16 cellular contexts compared by ENCODE assay signal in the genomic region with DNA sequence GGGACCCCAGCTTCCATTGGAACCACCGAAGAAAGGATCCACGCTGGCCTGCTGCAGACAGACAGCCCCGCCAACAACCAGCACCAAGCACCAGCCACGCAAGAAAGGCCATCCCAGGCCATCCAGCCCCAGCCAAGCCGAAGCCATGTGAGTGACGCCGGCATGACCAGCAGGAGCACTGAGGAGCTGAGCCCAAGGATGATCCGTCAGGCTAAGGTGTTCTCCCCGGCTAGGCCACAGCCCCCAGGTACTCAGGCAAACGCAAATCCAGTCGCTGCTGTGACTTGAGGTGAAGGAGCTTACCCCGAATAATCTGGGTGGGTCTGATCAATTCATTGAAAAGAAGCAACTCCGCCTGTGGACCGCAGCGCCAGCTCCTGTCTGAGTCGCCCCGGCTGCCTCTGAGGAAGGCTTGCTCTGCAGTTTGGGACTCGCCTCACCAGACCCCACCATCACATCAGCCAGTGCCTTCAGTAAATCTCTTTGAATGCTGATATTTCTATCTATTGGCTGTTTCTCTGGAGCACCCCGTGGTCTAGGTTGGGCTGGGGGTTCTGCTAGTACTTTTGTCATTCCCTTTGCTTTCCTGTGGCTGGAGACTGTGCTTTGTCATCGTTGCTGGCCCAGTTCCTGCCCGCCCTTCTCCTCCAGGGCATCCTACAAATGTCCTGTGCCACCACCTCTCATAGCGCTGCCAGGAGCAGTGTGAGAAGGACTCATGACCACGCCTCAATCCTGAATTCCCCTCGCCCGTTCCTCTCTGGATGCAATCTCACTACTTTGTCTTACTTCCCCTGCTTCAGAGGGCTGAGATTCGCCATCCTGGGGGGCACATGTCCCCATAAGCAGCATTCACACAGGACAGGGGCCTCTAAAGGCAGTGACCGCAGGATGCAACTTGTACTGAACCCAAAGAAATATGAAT. TPM values are rescaled to one million over a fixed set of nuclear protein-coding genes. Genes with fewer than 3 reads are reported as not detected.
A peak's percentile ranks its signal among the peaks of the same experiment; 100 is the strongest.
DNase-seq lines count a peak whose midpoint lies in the region; ATAC-seq and TF ChIP-seq lines count a peak whose summit lies in the region.
"Had no signal": no experiment of that assay in that cellular context is flagged by ENCODE, and none has a peak within 500 bp of the region (broad histone marks: within the 10 kb centered on the region; RNA-seq: fewer than 3 reads in every experiment).

No MANE protein-coding gene starts in this region.

- no peak overlapping the region for H3K4me2 ChIP-seq in GM23338
- peak overlapping the region; percentile 17 for H3K4me2 ChIP-seq in PC-3 (ENCODE audit: low read length)

- H3F3A ChIP-seq in GM23338 (replicated peaks; ENCODE audit: low read depth) (peaks cover 6% of the 10 kb centered on the region; the same call in 1 of the 2 replicates), PC-3 (ENCODE audit: low read length, unreplicated experiment) (no peaks in the 10 kb centered on the region)

- DNase-seq in GM23338 (ENCODE audit: low spot score) (no peak), PC-3 (peak; percentile 80), coronary artery (ENCODE audit: low spot score) (peak; percentile 47), spleen (peak; percentile 57), Right ventricle myocardium superior (no peak), NCI-H2196 (lab: John Stamatoyannopoulos, UW; ENCODE audit: unreplicated experiment) (no peak)
- DNase-seq: C1 segment of cervical spinal cord, COR-L47, DMS53, NCI-H1436 treated with DMSO at 0.1 percent for 48 hours, NCI-H510A, NCI-H82 had no signal

- H3K4me3 ChIP-seq in GM23338 (no peak overlapping the region), PC-3 (ENCODE audit: low read length) (no peak overlapping the region), coronary artery (no peak overlapping the region), spleen (no peak overlapping the region)
- H3K4me3 ChIP-seq: GM12878 had no signal

- H3K9me2 ChIP-seq in GM23338 (ENCODE audit: insufficient read depth) (no peaks in the 10 kb centered on the region), PC-3 (replicated peaks; ENCODE audit: low read length) (no peaks in the 10 kb centered on the region)

- no peak overlapping the region; the same call in 2 of the 3 replicates for H3K4me3 Mint-ChIP-seq in GM23338
- H3K4me3 Mint-ChIP-seq: IgD-negative memory B cell had no signal

- no peaks in the 10 kb centered on the region for H3K36me3 Mint-ChIP-seq in GM23338 (ENCODE audit: low read depth)
- H3K36me3 Mint-ChIP-seq: IgD-negative memory B cell had no signal

- no peak overlapping the region for H2AFZ ChIP-seq in GM23338
- H2AFZ ChIP-seq in PC-3 (ENCODE audit: low read length), result peak overlapping the region; percentile 57

- no peak for TF ChIP-seq POLR2A in spleen (IDR thresholded peaks at IDR 0.05)

- H3K36me3 ChIP-seq in GM23338 (ENCODE audit: insufficient read depth), result no peaks in the 10 kb centered on the region
- H3K36me3 ChIP-seq in PC-3 (ENCODE audit: low read depth, low read length), result no peaks in the 10 kb centered on the region
- no peaks in the 10 kb centered on the region for H3K36me3 ChIP-seq in spleen

- ATAC-seq in GM23338 (peak; percentile 49), PC-3 (peak; percentile 85), GM18870 (IDR thresholded peaks at IDR 0.05; ENCODE audit: unreplicated experiment) (no peak), Right ventricle myocardium superior (ENCODE audit: poor library complexity) (no peak)
- ATAC-seq: GM12878, HCT116 had no signal

- H3K4me1 ChIP-seq in GM23338 (ENCODE audit: insufficient read depth), result no peaks in the 10 kb centered on the region; the same call in 1 of the 2 replicates
- H3K4me1 ChIP-seq in PC-3 (ENCODE audit: insufficient read depth, low read length), result peaks cover 16% of the 10 kb centered on the region
- peaks cover 0 to 7% (median 0%) of the 10 kb centered on the region in 6 donors for H3K4me1 ChIP-seq in spleen

- peak overlapping the region; percentile 26; the same call in 1 of the 2 replicates for H3K9ac ChIP-seq in PC-3 (ENCODE audit: low read length)

- CTCF ChIA-PET in PC-3 (lab: Charles Lee), result no interaction called here

- TF ChIP-seq CTCF in GM23338 (conservative IDR thresholded peaks at IDR 0.05; ENCODE audit: low read depth in 2 of 2) (no peak), PC-3 (conservative IDR thresholded peaks at IDR 0.05; ENCODE audit: low read depth, low read length) (no peak), coronary artery (IDR thresholded peaks at IDR 0.05) (no peak), spleen (IDR thresholded peaks at IDR 0.05 in 8 of 11, conservative IDR thresholded peaks at IDR 0.05 in 3 of 11) (no peak)

- H4K20me1 ChIP-seq in GM23338 (replicated peaks; ENCODE audit: insufficient read depth), result no peaks in the 10 kb centered on the region
- no peaks in the 10 kb centered on the region for H4K20me1 ChIP-seq in PC-3 (ENCODE audit: low read length)

- 61 to 84% (median 75%) methylated on average over 14 to 27 of the region's 27 CpGs for WGBS in spleen, 5 donors

- no peaks in the 10 kb centered on the region for H3K9me3 ChIP-seq in PC-3 (ENCODE audit: low read length)
- peaks cover 0 to 5% (median 0%) of the 10 kb centered on the region in 8 donors for H3K9me3 ChIP-seq in spleen

- peaks cover 8% of the 10 kb centered on the region for H3K27me3 Mint-ChIP-seq in GM23338 (ENCODE audit: insufficient read depth, low read depth, poor library complexity)

- H3K27me3 ChIP-seq in GM23338 (ENCODE audit: insufficient read depth) (no peaks in the 10 kb centered on the region), PC-3 (ENCODE audit: low read length) (no peaks in the 10 kb centered on the region), spleen (replicated peaks in 1 of 7) (peaks cover 0 to 89% (median 13%) of the 10 kb centered on the region in 7 donors)

- intact Hi-C loops in PC-3 (cut with micrococcal nuclease) (no loop called here), spleen (cut with DNase I; ENCODE audit: low total_unique reads) (no loop called here), Right ventricle myocardium superior (cut with DNase I) (no loop called here)

- H3K27ac ChIP-seq in GM23338 (ENCODE audit: low read depth), result no peak overlapping the region
- H3K27ac ChIP-seq in PC-3 (ENCODE audit: low read length), result peak overlapping the region; percentile 44
- no peak overlapping the region for H3K27ac ChIP-seq in coronary artery
- peak overlapping the region in 1 of 8 donors; percentile 15 for H3K27ac ChIP-seq in spleen

- H3K79me2 ChIP-seq in GM23338 (replicated peaks; ENCODE audit: insufficient read depth), result no peaks in the 10 kb centered on the region
- H3K79me2 ChIP-seq in PC-3 (ENCODE audit: low read length), result no peaks in the 10 kb centered on the region

- POLR2A ChIA-PET in PC-3 (lab: Charles Lee; ENCODE audit: unreplicated experiment), result no interaction called here

- TSS peak; percentile 42 for BruUV-seq in PC-3 (replicated peaks; lab: Mats Ljungman, UMichigan)

- H3K27ac Mint-ChIP-seq in GM23338, result no peak overlapping the region
- H3K27ac Mint-ChIP-seq: IgD-negative memory B cell had no signal

- H3K9me3 Mint-ChIP-seq in GM23338, result no peaks in the 10 kb centered on the region; the same call in 2 of the 3 replicates

- peaks cover 3% of the 10 kb centered on the region for H3K4me1 Mint-ChIP-seq in GM23338
- H3K4me1 Mint-ChIP-seq: IgD-negative memory B cell had no signal

TF ChIP-seq in GM23338, 12 proteins besides CTCF, POLR2A, EP300 and RAD21 (continues in another document):
- TF ChIP-seq, protein P1, sequence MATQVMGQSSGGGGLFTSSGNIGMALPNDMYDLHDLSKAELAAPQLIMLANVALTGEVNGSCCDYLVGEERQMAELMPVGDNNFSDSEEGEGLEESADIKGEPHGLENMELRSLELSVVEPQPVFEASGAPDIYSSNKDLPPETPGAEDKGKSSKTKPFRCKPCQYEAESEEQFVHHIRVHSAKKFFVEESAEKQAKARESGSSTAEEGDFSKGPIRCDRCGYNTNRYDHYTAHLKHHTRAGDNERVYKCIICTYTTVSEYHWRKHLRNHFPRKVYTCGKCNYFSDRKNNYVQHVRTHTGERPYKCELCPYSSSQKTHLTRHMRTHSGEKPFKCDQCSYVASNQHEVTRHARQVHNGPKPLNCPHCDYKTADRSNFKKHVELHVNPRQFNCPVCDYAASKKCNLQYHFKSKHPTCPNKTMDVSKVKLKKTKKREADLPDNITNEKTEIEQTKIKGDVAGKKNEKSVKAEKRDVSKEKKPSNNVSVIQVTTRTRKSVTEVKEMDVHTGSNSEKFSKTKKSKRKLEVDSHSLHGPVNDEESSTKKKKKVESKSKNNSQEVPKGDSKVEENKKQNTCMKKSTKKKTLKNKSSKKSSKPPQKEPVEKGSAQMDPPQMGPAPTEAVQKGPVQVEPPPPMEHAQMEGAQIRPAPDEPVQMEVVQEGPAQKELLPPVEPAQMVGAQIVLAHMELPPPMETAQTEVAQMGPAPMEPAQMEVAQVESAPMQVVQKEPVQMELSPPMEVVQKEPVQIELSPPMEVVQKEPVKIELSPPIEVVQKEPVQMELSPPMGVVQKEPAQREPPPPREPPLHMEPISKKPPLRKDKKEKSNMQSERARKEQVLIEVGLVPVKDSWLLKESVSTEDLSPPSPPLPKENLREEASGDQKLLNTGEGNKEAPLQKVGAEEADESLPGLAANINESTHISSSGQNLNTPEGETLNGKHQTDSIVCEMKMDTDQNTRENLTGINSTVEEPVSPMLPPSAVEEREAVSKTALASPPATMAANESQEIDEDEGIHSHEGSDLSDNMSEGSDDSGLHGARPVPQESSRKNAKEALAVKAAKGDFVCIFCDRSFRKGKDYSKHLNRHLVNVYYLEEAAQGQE (IDR thresholded peaks at IDR 0.05; ENCODE audit: unreplicated experiment), result no peak

RNA-seq across cellular contexts. Expression of a gene that starts 8.1 kb away (rescaled TPM):
- total RNA-seq in GM23338 (2014; rRNA removed; shearing (Covaris generic)), result 91.1 and 114 TPM in 2 replicates
- polyA plus RNA-seq in GM23338 (2016; fragmentation: Nextera tagmentation; extraction: Ambion mirVana) (26.6 and 29.2 TPM in 2 replicates), spleen (1 to 10 TPM in 2 of 3 donors, under 1 TPM in 1; 0.48 to 3.3 (median 1.4) TPM)
- total RNA-seq in PC-3 (2014; rRNA removed) (39.2 and 43.9 TPM in 2 replicates), spleen (1 to 10 TPM; 1.9 to 6.2 (median 3.5) TPM), Right ventricle myocardium superior (4.2 TPM)

RNA-seq across cellular contexts. Expression of a gene that starts 27.0 kb away (rescaled TPM):
- 0.16 and 1.0 TPM in 2 replicates for total RNA-seq in GM23338 (2014; rRNA removed; shearing (Covaris generic))
- 1.1 and 1.3 TPM in 2 replicates for polyA plus RNA-seq in GM23338 (2016; fragmentation: Nextera tagmentation; extraction: Ambion mirVana)
- 11.3 and 12.8 TPM in 2 replicates for total RNA-seq in PC-3 (2014; rRNA removed)
- 1 to 10 TPM; 2.1 to 5.5 (median 3.2) TPM for total RNA-seq in spleen
- 1 to 10 TPM; 2.5 to 5.6 (median 4.5) TPM for polyA plus RNA-seq in spleen
- total RNA-seq in Right ventricle myocardium superior, result 6.2 TPM

RNA-seq across cellular contexts. Expression of a gene that starts 39.1 kb away (rescaled TPM):
- not detected in 2 replicates for total RNA-seq in GM23338 (2014; rRNA removed; shearing (Covaris generic))
- polyA plus RNA-seq in GM23338 (2016; fragmentation: Nextera tagmentation; extraction: Ambion mirVana) (not detected in 2 replicates), spleen (under 1 TPM in 1 of 3 donors, not detected in 2; 0.64 TPM)
- total RNA-seq in PC-3 (2014; rRNA removed) (not detected in 2 replicates), spleen (under 1 TPM in 4 of 7 donors, not detected in 3; 0.34 to 0.85 (median 0.50) TPM), Right ventricle myocardium superior (not detected)

Comparison
In these comparisons a context has a peak if more than half of its experiments do, and no peak if none do; other contexts are left out.
1. ATAC-seq: peak in GM23338 (single experiment) and PC-3 (single experiment); none in GM18870 (single experiment) and Right ventricle myocardium superior (single experiment).
2. DNase-seq: peak in PC-3 (single experiment), coronary artery (single experiment) and spleen (single experiment); none in GM23338 (single experiment), Right ventricle myocardium superior (single experiment) and NCI-H2196 (single experiment).